ENCODE assay signal across 16 cellular contexts in the genomic region with DNA sequence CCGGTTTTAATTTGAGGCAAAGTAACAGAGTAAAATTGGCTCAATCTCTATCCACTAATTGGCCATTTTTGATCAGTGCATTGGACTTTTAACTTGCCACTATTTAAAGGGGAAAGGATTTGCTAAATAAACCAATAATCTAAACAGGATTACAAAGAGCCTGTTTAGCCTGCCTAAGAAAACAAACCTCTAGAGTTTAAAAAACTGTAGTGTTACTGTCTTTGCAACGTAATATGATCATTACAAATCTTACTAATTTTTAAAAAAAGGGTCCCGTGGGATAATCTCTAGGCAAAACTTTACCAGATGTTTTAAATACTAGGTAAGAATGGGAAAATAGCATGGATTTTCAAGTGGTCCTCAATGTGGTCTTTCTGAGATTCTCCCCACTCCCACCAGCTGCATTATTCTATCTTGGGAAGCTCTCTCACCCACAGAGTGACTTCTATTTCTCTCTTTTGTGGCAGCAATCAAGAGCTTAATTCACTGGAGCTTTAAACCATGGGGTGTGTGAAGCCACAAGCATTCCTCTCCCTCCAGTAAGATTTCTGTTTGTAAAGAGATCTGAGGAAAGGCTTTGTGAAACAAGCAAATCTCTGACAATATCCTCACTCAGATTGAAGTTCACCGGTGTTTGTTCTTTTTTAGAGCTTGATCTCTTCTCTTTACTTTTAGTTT.
A peak's percentile ranks its signal among the peaks of the same experiment; 100 is the strongest.
DNase-seq lines count a peak whose midpoint lies in the region; ATAC-seq and TF ChIP-seq lines count a peak whose summit lies in the region.
"Had no signal": no experiment of that assay in that cellular context is flagged by ENCODE, and none has a peak within 500 bp of the region (broad histone marks: within the 10 kb centered on the region; RNA-seq: fewer than 3 reads in every experiment).

No MANE protein-coding gene starts in this region.

- H3K4me1 Mint-ChIP-seq in GM23338, result peaks cover 52% of the 10 kb centered on the region
- H3K4me1 Mint-ChIP-seq: activated naive CD8-positive, alpha-beta T cell treated with anti-CD3 and anti-CD28 coated beads, Interleukin-2, amount 10 ng/mL, durations not matched to agents 7 days and 5 days; memory B cell had no signal

- no peaks in the 10 kb centered on the region; the same call in 2 of the 3 replicates for H3K9me3 Mint-ChIP-seq in GM23338
- H3K9me3 Mint-ChIP-seq: activated naive CD8-positive, alpha-beta T cell treated with anti-CD3 and anti-CD28 coated beads, Interleukin-2, amount 10 ng/mL, durations not matched to agents 7 days and 5 days; memory B cell had no signal

- H3K9ac ChIP-seq in SK-N-MC (ENCODE audit: insufficient read length), result no peak overlapping the region
- H3K9ac ChIP-seq in iPS-18a (ENCODE audit: low read length), result peak overlapping the region; percentile 14

- DNase-seq in GM23338 (ENCODE audit: low spot score) (peak; percentile 53), SK-N-MC (ENCODE audit: low read depth, low spot score) (no peak), renal cortical epithelial cell (ENCODE audit: low read depth) (peak; percentile 82), HPDE6-E6E7 (ENCODE audit: extremely low spot score) (no peak)
- DNase-seq: activated CD8-positive, alpha-beta memory T cell treated with anti-CD3 and anti-CD28 coated beads, Interleukin-2, amount 50 U/mL, for 48 hours; activated naive CD8-positive, alpha-beta T cell treated with anti-CD3 and anti-CD28 coated beads, Interleukin-2, amount 10 ng/mL, durations not matched to agents 7 days and 5 days; effector CD8-positive, alpha-beta T cell; NCI-H510A; psoas muscle; WERI-Rb-1 had no signal

- no peak overlapping the region for H3K4me3 ChIP-seq in GM23338
- H3K4me3 ChIP-seq in SK-N-MC, result peak overlapping the region; percentile 10; the same call in 1 of the 2 replicates
- H3K4me3 ChIP-seq in iPS-18a (ENCODE audit: low read length), result peak overlapping the region; percentile 37
- H3K4me3 ChIP-seq: psoas muscle had no signal

- ATAC-seq in GM23338 (peak; percentile 55), GM18511 (IDR thresholded peaks at IDR 0.05; ENCODE audit: unreplicated experiment) (no peak), GM21717 (IDR thresholded peaks at IDR 0.05; ENCODE audit: unreplicated experiment) (no peak), HG03139 (IDR thresholded peaks at IDR 0.05; ENCODE audit: unreplicated experiment) (no peak)
- ATAC-seq: psoas muscle had no signal

- H3K36me3 ChIP-seq in GM23338 (ENCODE audit: insufficient read depth), result no peaks in the 10 kb centered on the region; the same call in 1 of the 2 replicates
- H3K36me3 ChIP-seq in SK-N-MC (ENCODE audit: insufficient read depth, low read length), result no peaks in the 10 kb centered on the region
- H3K36me3 ChIP-seq in iPS-18a (ENCODE audit: control insufficient read depth, low read depth, low read length), result peaks cover 23% of the 10 kb centered on the region
- H3K36me3 ChIP-seq: WERI-Rb-1 had no signal

- H2AFZ ChIP-seq in GM23338, result no peak overlapping the region

- peaks cover 5% of the 10 kb centered on the region for H3K27me3 Mint-ChIP-seq in GM23338 (ENCODE audit: insufficient read depth, low read depth, poor library complexity)

- H3K27ac Mint-ChIP-seq in GM23338, result peak overlapping the region; percentile 76
- H3K27ac Mint-ChIP-seq: activated naive CD8-positive, alpha-beta T cell treated with anti-CD3 and anti-CD28 coated beads, Interleukin-2, amount 10 ng/mL, durations not matched to agents 7 days and 5 days; memory B cell had no signal

- H3K9me3 ChIP-seq in SK-N-MC (ENCODE audit: low read depth, low read length) (no peaks in the 10 kb centered on the region), iPS-18a (ENCODE audit: control insufficient read depth, low read depth, low read length) (no peaks in the 10 kb centered on the region)
- H3K9me3 ChIP-seq: psoas muscle had no signal

- H3K27ac ChIP-seq in GM23338 (ENCODE audit: low read depth), result peak overlapping the region; percentile 0; the same call in 1 of the 2 replicates
- H3K27ac ChIP-seq in SK-N-MC, result peak overlapping the region; percentile 48; the same call in 1 of the 2 replicates
- H3K27ac ChIP-seq in iPS-18a (ENCODE audit: low read length), result no peak overlapping the region
- H3K27ac ChIP-seq: HL-60, psoas muscle, WERI-Rb-1 had no signal

- H3K36me3 Mint-ChIP-seq in GM23338 (ENCODE audit: low read depth), result peaks cover 17% of the 10 kb centered on the region
- H3K36me3 Mint-ChIP-seq: activated naive CD8-positive, alpha-beta T cell treated with anti-CD3 and anti-CD28 coated beads, Interleukin-2, amount 10 ng/mL, durations not matched to agents 7 days and 5 days; memory B cell had no signal

- no peaks in the 10 kb centered on the region; the same call in 1 of the 2 replicates for H4K20me1 ChIP-seq in GM23338 (replicated peaks; ENCODE audit: insufficient read depth)

- H3K4me1 ChIP-seq in GM23338 (ENCODE audit: insufficient read depth) (peaks cover 51% of the 10 kb centered on the region), iPS-18a (ENCODE audit: control insufficient read depth, low read depth, low read length) (peaks cover 42% of the 10 kb centered on the region)
- H3K4me1 ChIP-seq: psoas muscle had no signal

- peaks cover 20% of the 10 kb centered on the region for H3F3A ChIP-seq in GM23338 (replicated peaks; ENCODE audit: low read depth)

- no peak for TF ChIP-seq CTCF in GM23338 (conservative IDR thresholded peaks at IDR 0.05; ENCODE audit: low read depth in 2 of 2)

- peak overlapping the region; percentile 19 for H3K4me2 ChIP-seq in GM23338

- H3K27me3 ChIP-seq in GM23338 (ENCODE audit: insufficient read depth) (peaks cover 8% of the 10 kb centered on the region; the same call in 1 of the 2 replicates), iPS-18a (ENCODE audit: control insufficient read depth, insufficient read depth, low read length) (no peaks in the 10 kb centered on the region)

- H3K79me2 ChIP-seq in GM23338 (replicated peaks; ENCODE audit: insufficient read depth), result no peaks in the 10 kb centered on the region

- H3K9me2 ChIP-seq in GM23338 (ENCODE audit: insufficient read depth), result no peaks in the 10 kb centered on the region

- peak overlapping the region; percentile 17; the same call in 1 of the 3 replicates for H3K4me3 Mint-ChIP-seq in GM23338
- H3K4me3 Mint-ChIP-seq: activated naive CD8-positive, alpha-beta T cell treated with anti-CD3 and anti-CD28 coated beads, Interleukin-2, amount 10 ng/mL, durations not matched to agents 7 days and 5 days; memory B cell had no signal

TF ChIP-seq in GM23338, 12 proteins besides CTCF, POLR2A, EP300 and RAD21 (continues in another document):
- TF ChIP-seq, protein P1, sequence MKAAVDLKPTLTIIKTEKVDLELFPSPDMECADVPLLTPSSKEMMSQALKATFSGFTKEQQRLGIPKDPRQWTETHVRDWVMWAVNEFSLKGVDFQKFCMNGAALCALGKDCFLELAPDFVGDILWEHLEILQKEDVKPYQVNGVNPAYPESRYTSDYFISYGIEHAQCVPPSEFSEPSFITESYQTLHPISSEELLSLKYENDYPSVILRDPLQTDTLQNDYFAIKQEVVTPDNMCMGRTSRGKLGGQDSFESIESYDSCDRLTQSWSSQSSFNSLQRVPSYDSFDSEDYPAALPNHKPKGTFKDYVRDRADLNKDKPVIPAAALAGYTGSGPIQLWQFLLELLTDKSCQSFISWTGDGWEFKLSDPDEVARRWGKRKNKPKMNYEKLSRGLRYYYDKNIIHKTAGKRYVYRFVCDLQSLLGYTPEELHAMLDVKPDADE (IDR thresholded peaks at IDR 0.05), result no peak
- TF ChIP-seq ZNF114 (CRISPR knock-in tag; IDR thresholded peaks at IDR 0.05) (no peak), REST (IDR thresholded peaks at IDR 0.05; ENCODE audit: unreplicated experiment) (no peak), ZNF331 (CRISPR knock-in tag; IDR thresholded peaks at IDR 0.05; ENCODE audit: low read depth) (no peak), EZH2 (IDR thresholded peaks at IDR 0.05; ENCODE audit: low read depth, unreplicated experiment) (no peak), NANOG (IDR thresholded peaks at IDR 0.05; ENCODE audit: borderline replicate concordance) (no peak), JUNB (IDR thresholded peaks at IDR 0.05; ENCODE audit: unreplicated experiment) (no peak), CREB1 (CRISPR knock-in tag; IDR thresholded peaks at IDR 0.05; ENCODE audit: low read depth) (no peak), POLR2AphosphoS5 (IDR thresholded peaks at IDR 0.05; ENCODE audit: low read depth) (no peak; the same call in 1 of the 2 replicates), STAT1 (IDR thresholded peaks at IDR 0.05; ENCODE audit: unreplicated experiment) (no peak)

Comparison
In these comparisons a context has a peak if more than half of its experiments do, and no peak if none do; other contexts are left out.
1. DNase-seq: peak in GM23338 (single experiment) and renal cortical epithelial cell (single experiment); none in SK-N-MC (single experiment) and HPDE6-E6E7 (single experiment).